ENCODE assay signal across 26 cellular contexts in genomic region chr2:164073758-164074094, GRCh38.
"Had no signal": no experiment of that assay in that cellular context is flagged by ENCODE, and none has a peak within 500 bp of the region (broad histone marks: within the 10 kb centered on the region; RNA-seq: fewer than 3 reads in every experiment).

No MANE protein-coding gene starts in this region.

- H3K4me3 ChIP-seq: colonic mucosa, gastrocnemius medialis, psoas muscle, sigmoid colon, thoracic aorta, vagina had no signal

- H3K4me1 Mint-ChIP-seq: naive thymus-derived CD8-positive, alpha-beta T cell; stimulated activated effector memory CD8-positive, alpha-beta T cell treated with anti-CD3 and anti-CD28 coated beads, Interleukin-12 subunit alpha, Interleukin-12 subunit beta, amount 100 ng/mL, for 72 hours had no signal

- DNase-seq: activated CD4-positive, alpha-beta T cell treated with anti-CD3 and anti-CD28 coated beads for 4 hours; activated CD4-positive, alpha-beta T cell treated with anti-CD3 and anti-CD28 coated beads, Interleukin-2, amount 50 U/mL, for 4 hours; activated naive CD4-positive, alpha-beta T cell treated with Interleukin-2 at 50 U/mL for 16 hours; activated T-cell treated with anti-CD3 and anti-CD28 coated beads for 4 hours; activated T-cell treated with anti-CD3 and anti-CD28 coated beads, Interleukin-2, amount 50 U/mL, for 72 hours; anterior cingulate cortex; cerebellar nuclear complex; colonic mucosa; effector CD8-positive, alpha-beta T cell; gastrocnemius medialis; left ventricle myocardium superior; midbrain; naive thymus-derived CD8-positive, alpha-beta T cell; occipital lobe; psoas muscle; sigmoid colon; small intestine; stimulated activated CD4-positive, alpha-beta T cell treated with anti-CD3 and anti-CD28 coated beads, Interleukin-4, amount 100 ng/mL, for 24 hours; T-helper 9 cell had no signal

- H2AFZ ChIP-seq: parathyroid adenoma had no signal

- H3K27me3 ChIP-seq: colonic mucosa, gastrocnemius medialis, sigmoid colon, vagina had no signal

- H3K79me2 ChIP-seq: parathyroid adenoma had no signal

- H3K4me3 Mint-ChIP-seq: activated naive CD8-positive, alpha-beta T cell; activated T-cell treated with anti-CD3 and anti-CD28 coated beads, Interleukin-2, amount 50 U/mL, for 72 hours; naive thymus-derived CD8-positive, alpha-beta T cell; stimulated activated effector memory CD8-positive, alpha-beta T cell treated with anti-CD3 and anti-CD28 coated beads, Interleukin-12 subunit alpha, Interleukin-12 subunit beta, amount 100 ng/mL, for 72 hours; stimulated activated naive CD8-positive, alpha-beta T cell treated with anti-CD3 and anti-CD28 coated beads, Interleukin-15, Interleukin-2, amounts not matched to agents 100 ng/mL and 50 ng/mL, for 24 hours had no signal

- H3K9me3 ChIP-seq: colonic mucosa, gastrocnemius medialis, psoas muscle, sigmoid colon, thoracic aorta, vagina had no signal

- H3K27ac ChIP-seq: colonic mucosa, gastrocnemius medialis, parathyroid adenoma, psoas muscle, sigmoid colon, thoracic aorta, vagina, VCaP had no signal

- H3K27me3 Mint-ChIP-seq: activated naive CD8-positive, alpha-beta T cell; naive thymus-derived CD8-positive, alpha-beta T cell; stimulated activated naive CD8-positive, alpha-beta T cell treated with anti-CD3 and anti-CD28 coated beads, Interleukin-15, Interleukin-2, amounts not matched to agents 100 ng/mL and 50 ng/mL, for 24 hours had no signal

- H3K9ac ChIP-seq: parathyroid adenoma had no signal

- H3K27ac Mint-ChIP-seq: activated naive CD8-positive, alpha-beta T cell; activated T-cell treated with anti-CD3 and anti-CD28 coated beads, Interleukin-2, amount 50 U/mL, for 72 hours; naive thymus-derived CD8-positive, alpha-beta T cell; stimulated activated effector memory CD8-positive, alpha-beta T cell treated with anti-CD3 and anti-CD28 coated beads, Interleukin-12 subunit alpha, Interleukin-12 subunit beta, amount 100 ng/mL, for 72 hours; stimulated activated naive CD8-positive, alpha-beta T cell treated with anti-CD3 and anti-CD28 coated beads, Interleukin-15, Interleukin-2, amounts not matched to agents 100 ng/mL and 50 ng/mL, for 24 hours had no signal

- H3K36me3 Mint-ChIP-seq: activated naive CD8-positive, alpha-beta T cell; naive thymus-derived CD8-positive, alpha-beta T cell; stimulated activated effector memory CD8-positive, alpha-beta T cell treated with anti-CD3 and anti-CD28 coated beads, Interleukin-12 subunit alpha, Interleukin-12 subunit beta, amount 100 ng/mL, for 72 hours had no signal

- ATAC-seq: activated T-cell treated with anti-CD3 and anti-CD28 coated beads, Interleukin-2, amount 50 U/mL, for 72 hours; gastrocnemius medialis; left ventricle myocardium superior; naive thymus-derived CD8-positive, alpha-beta T cell; psoas muscle; stimulated activated effector memory CD8-positive, alpha-beta T cell treated with anti-CD3 and anti-CD28 coated beads, Interleukin-12 subunit alpha, Interleukin-12 subunit beta, amount 100 ng/mL, for 72 hours had no signal

- H3K4me1 ChIP-seq: colonic mucosa, gastrocnemius medialis, parathyroid adenoma, psoas muscle, sigmoid colon, vagina had no signal

- H3K36me3 ChIP-seq: colonic mucosa, gastrocnemius medialis, sigmoid colon, thoracic aorta, vagina had no signal
